9 cellular contexts compared by ENCODE assay signal in the genomic region with DNA sequence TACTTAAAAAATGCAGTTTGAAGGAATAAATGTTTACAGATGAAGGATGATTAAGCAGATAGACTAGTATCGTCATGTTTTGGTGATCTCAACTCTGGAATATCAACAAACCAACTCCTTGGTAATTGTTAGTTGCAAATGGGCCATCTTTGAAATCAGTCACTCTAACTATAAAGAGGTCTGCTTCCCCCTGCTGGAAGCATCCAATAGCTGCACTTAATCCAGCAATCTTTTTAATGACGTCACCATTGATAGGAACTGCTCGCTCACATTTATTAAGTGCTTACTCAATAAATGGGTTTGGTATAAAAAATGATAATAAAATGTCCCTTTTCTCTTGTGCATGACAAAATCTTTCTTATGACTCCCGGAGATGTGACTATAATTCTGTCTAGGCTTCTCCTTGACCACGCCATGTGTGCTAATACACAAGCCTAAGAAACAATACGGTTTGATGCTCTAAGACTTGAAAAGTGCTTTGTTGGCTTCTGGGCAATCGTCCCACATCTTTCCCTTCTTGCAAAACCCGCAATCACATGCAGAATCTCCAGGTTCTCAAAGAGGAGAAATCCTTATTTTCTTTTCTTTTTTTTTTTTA.
DNase-seq lines count a peak whose midpoint lies in the region; ATAC-seq and TF ChIP-seq lines count a peak whose summit lies in the region.
"Had no signal": no experiment of that assay in that cellular context is flagged by ENCODE, and none has a peak within 500 bp of the region (broad histone marks: within the 10 kb centered on the region; RNA-seq: fewer than 3 reads in every experiment).

No MANE protein-coding gene starts in this region.

- DNase-seq in 8988T, result peak; percentile 32
- peak; percentile 28 for DNase-seq in GM10248 (ENCODE audit: extremely low spot score)
- peak; percentile 63 for DNase-seq in HEK293T (ENCODE audit: extremely low spot score)
- peak; percentile 56 for DNase-seq in LoVo (ENCODE audit: low spot score)
- peak; percentile 37 to 74 for DNase-seq in SJCRH30
- DNase-seq in fibroblast of lung (ENCODE audit: low read depth in 2 of 2), result peak; percentile 18 to 71
- DNase-seq in renal cortical epithelial cell (ENCODE audit: low read depth), result peak; percentile 68

- no peaks in the 10 kb centered on the region for H4K20me1 ChIP-seq in fibroblast of lung (ENCODE audit: control insufficient read depth, extremely low read depth, insufficient read depth, low read length)

- no peak overlapping the region for H3K27ac ChIP-seq in SJCRH30
- no peak overlapping the region for H3K27ac ChIP-seq in fibroblast of lung (ENCODE audit: insufficient read depth, low read length)

- no peak for ATAC-seq in stimulated activated memory B cell treated with anti-CD40 and anti-IgM and Interleukin-4, amounts not matched to agents 10 μg/mL and 1 μg/mL and 100 μg/mL, for 72 hours

- no peaks in the 10 kb centered on the region for H3K9me3 Mint-ChIP-seq in stimulated activated memory B cell treated with anti-CD40 and anti-IgM and Interleukin-4, amounts not matched to agents 10 μg/mL and 1 μg/mL and 100 μg/mL, for 72 hours
- H3K9me3 Mint-ChIP-seq: memory B cell had no signal

- H3K4me1 Mint-ChIP-seq in stimulated activated memory B cell treated with anti-CD40 and anti-IgM and Interleukin-4, amounts not matched to agents 10 μg/mL and 1 μg/mL and 100 μg/mL, for 72 hours, result no peaks in the 10 kb centered on the region
- H3K4me1 Mint-ChIP-seq: memory B cell had no signal

- TF ChIP-seq CTCF in GM10248 (IDR thresholded peaks at IDR 0.05; ENCODE audit: control extremely low read depth, extremely low read depth, low read depth, missing control alignments) (peak; percentile 31), fibroblast of lung (conservative IDR thresholded peaks at IDR 0.05 in 1 of 2, IDR thresholded peaks at IDR 0.05 in 1 of 2; ENCODE audit: low read depth in 1 of 2, low read length in 2 of 2) (peak; percentile 33 to 52)

- H3K36me3 Mint-ChIP-seq in stimulated activated memory B cell treated with anti-CD40 and anti-IgM and Interleukin-4, amounts not matched to agents 10 μg/mL and 1 μg/mL and 100 μg/mL, for 72 hours, result no peaks in the 10 kb centered on the region
- H3K36me3 Mint-ChIP-seq: memory B cell had no signal

- no peak overlapping the region for H3K4me2 ChIP-seq in fibroblast of lung (ENCODE audit: extremely low read depth, insufficient read depth, low read length)

- H3K79me2 ChIP-seq in fibroblast of lung (ENCODE audit: control insufficient read depth, insufficient read depth, low read length), result no peaks in the 10 kb centered on the region

- H3K27me3 ChIP-seq in SJCRH30, result no peaks in the 10 kb centered on the region
- no peaks in the 10 kb centered on the region for H3K27me3 ChIP-seq in fibroblast of lung (ENCODE audit: control insufficient read depth, insufficient read depth, low read length)

- POLR2A ChIA-PET in GM10248 (lab: Yijun Ruan, JAX) (no interaction called here), HEK293T (lab: Yijun Ruan, JAX) (no interaction called here)

- H3K4me3 ChIP-seq in SJCRH30, result no peak overlapping the region
- H3K4me3 ChIP-seq in fibroblast of lung (replicated peaks in 1 of 4; ENCODE audit: control extremely low read depth in 1 of 4, insufficient read depth in 1 of 4, low read depth in 3 of 4, low read length in 4 of 4), result no peak overlapping the region

- no peaks in the 10 kb centered on the region for H3K36me3 ChIP-seq in SJCRH30
- no peaks in the 10 kb centered on the region for H3K36me3 ChIP-seq in fibroblast of lung (ENCODE audit: control insufficient read depth, insufficient read depth, low read length)

- H3K9me3 ChIP-seq in SJCRH30 (replicated peaks) (no peaks in the 10 kb centered on the region), fibroblast of lung (ENCODE audit: control insufficient read depth, insufficient read depth, low read depth, low read length) (no peaks in the 10 kb centered on the region)

- H3K4me1 ChIP-seq in SJCRH30, result no peaks in the 10 kb centered on the region
- no peaks in the 10 kb centered on the region for H3K4me1 ChIP-seq in fibroblast of lung (ENCODE audit: control insufficient read depth, extremely low read depth, insufficient read depth, low read length)

- no peak overlapping the region for H3K4me3 Mint-ChIP-seq in stimulated activated memory B cell treated with anti-CD40 and anti-IgM and Interleukin-4, amounts not matched to agents 10 μg/mL and 1 μg/mL and 100 μg/mL, for 72 hours
- H3K4me3 Mint-ChIP-seq: memory B cell had no signal

- no peak overlapping the region for H3K27ac Mint-ChIP-seq in stimulated activated memory B cell treated with anti-CD40 and anti-IgM and Interleukin-4, amounts not matched to agents 10 μg/mL and 1 μg/mL and 100 μg/mL, for 72 hours
- H3K27ac Mint-ChIP-seq: memory B cell had no signal

- H2AFZ ChIP-seq in fibroblast of lung (ENCODE audit: low read length), result no peak overlapping the region

- CTCF ChIA-PET in GM10248 (lab: Yijun Ruan, JAX) (no interaction called here), HEK293T (lab: Yijun Ruan, JAX) (no interaction called here)

- no peak overlapping the region for H3K9ac ChIP-seq in fibroblast of lung (ENCODE audit: insufficient read depth, low read length)

- H3K27me3 Mint-ChIP-seq in stimulated activated memory B cell treated with anti-CD40 and anti-IgM and Interleukin-4, amounts not matched to agents 10 μg/mL and 1 μg/mL and 100 μg/mL, for 72 hours, result no peaks in the 10 kb centered on the region
- H3K27me3 Mint-ChIP-seq: memory B cell had no signal

TF ChIP-seq in HEK293T, 16 proteins besides CTCF, POLR2A, EP300 and RAD21:
- no peak for TF ChIP-seq SUZ12 (IDR thresholded peaks at IDR 0.05)
- TF ChIP-seq L3MBTL2 (conservative IDR thresholded peaks at IDR 0.05), result no peak
- no peak for TF ChIP-seq BHLHE40 (IDR thresholded peaks at IDR 0.05; ENCODE audit: borderline replicate concordance)
- TF ChIP-seq CTBP1 (IDR thresholded peaks at IDR 0.05; ENCODE audit: borderline replicate concordance), result no peak
- TF ChIP-seq HDGF (IDR thresholded peaks at IDR 0.05; ENCODE audit: borderline replicate concordance), result no peak
- no peak for TF ChIP-seq FOXM1 (IDR thresholded peaks at IDR 0.05; ENCODE audit: borderline replicate concordance)
- TF ChIP-seq ARNT (IDR thresholded peaks at IDR 0.05), result no peak
- no peak for TF ChIP-seq SP1 (IDR thresholded peaks at IDR 0.05)
- no peak for TF ChIP-seq TARDBP (IDR thresholded peaks at IDR 0.05)
- TF ChIP-seq ELF4 (IDR thresholded peaks at IDR 0.05), result no peak
- TF ChIP-seq LEF1 (IDR thresholded peaks at IDR 0.05; ENCODE audit: borderline replicate concordance), result no peak
- TF ChIP-seq, protein P1, sequence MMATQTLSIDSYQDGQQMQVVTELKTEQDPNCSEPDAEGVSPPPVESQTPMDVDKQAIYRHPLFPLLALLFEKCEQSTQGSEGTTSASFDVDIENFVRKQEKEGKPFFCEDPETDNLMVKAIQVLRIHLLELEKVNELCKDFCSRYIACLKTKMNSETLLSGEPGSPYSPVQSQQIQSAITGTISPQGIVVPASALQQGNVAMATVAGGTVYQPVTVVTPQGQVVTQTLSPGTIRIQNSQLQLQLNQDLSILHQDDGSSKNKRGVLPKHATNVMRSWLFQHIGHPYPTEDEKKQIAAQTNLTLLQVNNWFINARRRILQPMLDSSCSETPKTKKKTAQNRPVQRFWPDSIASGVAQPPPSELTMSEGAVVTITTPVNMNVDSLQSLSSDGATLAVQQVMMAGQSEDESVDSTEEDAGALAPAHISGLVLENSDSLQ (IDR thresholded peaks at IDR 0.05), result no peak
- TF ChIP-seq FOXA1 (IDR thresholded peaks at IDR 0.05), result no peak
- TF ChIP-seq ZNF384 (IDR thresholded peaks at IDR 0.05), result no peak
- no peak for TF ChIP-seq NFRKB (IDR thresholded peaks at IDR 0.05)
- no peak for TF ChIP-seq FOXK2 (IDR thresholded peaks at IDR 0.05)
